Comparison of ENCODE assay signal across 8 cellular contexts in genomic region chr6:35294308-35294945, GRCh38. TPM values are rescaled to one million over a fixed set of nuclear protein-coding genes. Genes with fewer than 3 reads are reported as not detected.
DNase-seq lines count a peak whose midpoint lies in the region; ATAC-seq and TF ChIP-seq lines count a peak whose summit lies in the region.

No MANE protein-coding gene starts in this region.

- in situ Hi-C loops in T47D (cut with HindIII; ENCODE audit: low pct_unique_long_range_greater_than_20kb, low sequenced_read_pairs), result no loop called here

- peak; percentile 83 for TF ChIP-seq CTCF in DND-41 (IDR thresholded peaks at IDR 0.05; ENCODE audit: borderline replicate concordance, extremely low read depth, low read length, poor library complexity, severe bottlenecking)
- TF ChIP-seq CTCF in thoracic aorta (IDR thresholded peaks at IDR 0.05), result peak; percentile 45

- H3K27ac ChIP-seq in DND-41 (ENCODE audit: low read length) (no peak overlapping the region), thoracic aorta (no peak overlapping the region)

- H3K79me2 ChIP-seq in DND-41 (ENCODE audit: insufficient read depth, low read length), result peaks cover 18% of the 10 kb centered on the region

- H3K4me2 ChIP-seq in DND-41 (ENCODE audit: insufficient read depth, low read length), result no peak overlapping the region

- 0 out of 2 replicates have a peak, but pooled peaks cover 3% of the 10 kb centered on the region for H4K20me1 ChIP-seq in DND-41 (ENCODE audit: insufficient read depth, low read length)

- H3K4me1 ChIP-seq in DND-41 (ENCODE audit: insufficient read depth, low read length), result peaks cover 27% of the 10 kb centered on the region
- H3K4me1 ChIP-seq in thoracic aorta (ENCODE audit: control insufficient read depth in 1 of 2, low read depth in 2 of 2), result peaks cover 0 to 14% of the 10 kb centered on the region in 2 donors

- no peaks in the 10 kb centered on the region for H3K27me3 ChIP-seq in DND-41 (ENCODE audit: insufficient read depth, low read length, poor library complexity)
- H3K27me3 ChIP-seq in thoracic aorta (replicated peaks; ENCODE audit: insufficient read depth), result no peaks in the 10 kb centered on the region

- no peak overlapping the region for H3K9ac ChIP-seq in DND-41 (ENCODE audit: low read depth, low read length)

- H3K36me3 ChIP-seq in DND-41 (ENCODE audit: insufficient read depth, low read length) (peaks cover 70% of the 10 kb centered on the region), thoracic aorta (peaks cover 46% of the 10 kb centered on the region)

- H3K9me3 ChIP-seq in DND-41 (ENCODE audit: insufficient read depth, low read length, severe bottlenecking) (no peaks in the 10 kb centered on the region), thoracic aorta (no peaks in the 10 kb centered on the region)

- ATAC-seq in DND-41 (ENCODE audit: insufficient read depth, low read depth) (0 out of 3 replicates have a peak, but pooled peaks have one; percentile 18), SK-N-SH treated with all-trans-retinoic acid at 6 μM for 48 hours (peak; percentile 82), thoracic aorta (ENCODE audit: insufficient number of reproducible peaks, low FRiP score, low read depth) (no peak), HG03469 (IDR thresholded peaks at IDR 0.05; ENCODE audit: unreplicated experiment) (no peak)

- DNase-seq in DND-41 (peak; percentile 59), T47D (ENCODE audit: low read depth in 1 of 2, low spot score in 1 of 2) (peak; percentile 65 to 80), kidney tubule cell (ENCODE audit: low spot score) (peak; percentile 66), thoracic aorta (ENCODE audit: low spot score) (no peak), hippocampal formation (lab: John Stamatoyannopoulos, UW) (no peak)
- peak; percentile 45 for DNase-seq in Jurkat, Clone E6-1 (ENCODE audit: low read depth, low spot score)

- H3K4me3 ChIP-seq in DND-41 (ENCODE audit: low read depth in 1 of 2, low read length in 2 of 2) (no peak overlapping the region), thoracic aorta (no peak overlapping the region)
- H3K4me3 ChIP-seq in Jurkat, Clone E6-1 (ENCODE audit: low read length), result no peak overlapping the region

- no peak overlapping the region for H2AFZ ChIP-seq in DND-41 (ENCODE audit: low read depth, low read length)

TF ChIP-seq in SK-N-SH treated with all-trans-retinoic acid at 6 μM for 48 hours, 23 proteins besides CTCF, POLR2A, EP300 and RAD21:
- TF ChIP-seq, protein P1, sequence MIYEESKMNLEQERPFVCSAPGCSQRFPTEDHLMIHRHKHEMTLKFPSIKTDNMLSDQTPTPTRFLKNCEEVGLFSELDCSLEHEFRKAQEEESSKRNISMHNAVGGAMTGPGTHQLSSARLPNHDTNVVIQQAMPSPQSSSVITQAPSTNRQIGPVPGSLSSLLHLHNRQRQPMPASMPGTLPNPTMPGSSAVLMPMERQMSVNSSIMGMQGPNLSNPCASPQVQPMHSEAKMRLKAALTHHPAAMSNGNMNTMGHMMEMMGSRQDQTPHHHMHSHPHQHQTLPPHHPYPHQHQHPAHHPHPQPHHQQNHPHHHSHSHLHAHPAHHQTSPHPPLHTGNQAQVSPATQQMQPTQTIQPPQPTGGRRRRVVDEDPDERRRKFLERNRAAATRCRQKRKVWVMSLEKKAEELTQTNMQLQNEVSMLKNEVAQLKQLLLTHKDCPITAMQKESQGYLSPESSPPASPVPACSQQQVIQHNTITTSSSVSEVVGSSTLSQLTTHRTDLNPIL (CRISPR knock-in tag; IDR thresholded peaks at IDR 0.05; ENCODE audit: low read depth), result no peak
- no peak for TF ChIP-seq ARNTL (CRISPR knock-in tag; IDR thresholded peaks at IDR 0.05; ENCODE audit: borderline replicate concordance, low read depth)

RNA-seq across cellular contexts. Expression of gene DEF6, which starts 3.2 kb away (rescaled TPM):
- 104 TPM for polyA plus RNA-seq in Jurkat, Clone E6-1 (2012; ENCODE audit: insufficient read depth, insufficient read length)
- total RNA-seq in thoracic aorta, result 1 to 10 TPM; 7.6 to 9.1 TPM

RNA-seq across cellular contexts. Expression of gene ZNF76, which starts 34.9 kb away (rescaled TPM):
- polyA plus RNA-seq in Jurkat, Clone E6-1 (2012; ENCODE audit: insufficient read depth, insufficient read length), result 53.9 TPM
- 10 to 100 TPM; 46.8 to 47.0 TPM for total RNA-seq in thoracic aorta

RNA-seq across cellular contexts. Expression of gene PPARD, which starts 47.9 kb away (rescaled TPM):
- polyA plus RNA-seq in Jurkat, Clone E6-1 (2012; ENCODE audit: insufficient read depth, insufficient read length), result 8.4 TPM
- total RNA-seq in thoracic aorta, result 10 to 100 TPM; 15.8 to 38.4 TPM

Comparison
In these comparisons a context has a peak if more than half of its experiments do, and no peak if none do; other contexts are left out.
1. ATAC-seq: peak in DND-41 (single experiment) and SK-N-SH treated with all-trans-retinoic acid at 6 μM for 48 hours (single experiment); none in thoracic aorta (single experiment) and HG03469 (single experiment).
2. DNase-seq: peak in DND-41 (single experiment), Jurkat, Clone E6-1 (single experiment), T47D (2 of 2) and kidney tubule cell (single experiment); none in thoracic aorta (single experiment) and hippocampal formation (0 of 2).